13 cellular contexts compared by ENCODE assay signal in genomic region chr5:160923927-160924705, GRCh38.
A peak's percentile ranks its signal among the peaks of the same experiment; 100 is the strongest.
DNase-seq lines count a peak whose midpoint lies in the region; ATAC-seq and TF ChIP-seq lines count a peak whose summit lies in the region.
"Had no signal": no experiment of that assay in that cellular context is flagged by ENCODE, and none has a peak within 500 bp of the region (broad histone marks: within the 10 kb centered on the region; RNA-seq: fewer than 3 reads in every experiment).

No MANE protein-coding gene starts in this region.

- TF ChIP-seq POLR2A in Peyer's patch (IDR thresholded peaks at IDR 0.05) = no peak

- H3K27me3 ChIP-seq in Peyer's patch (no peaks in the 10 kb centered on the region), left lung (no peaks in the 10 kb centered on the region), MG63 (no peaks in the 10 kb centered on the region)
- H3K27me3 ChIP-seq: suprapubic skin had no signal

- peaks cover 3% of the 10 kb centered on the region for H3K4me1 Mint-ChIP-seq in type B pancreatic cell (ENCODE audit: unreplicated experiment)

- H3K36me3 Mint-ChIP-seq in type B pancreatic cell = no peaks in the 10 kb centered on the region
- H3K36me3 Mint-ChIP-seq: activated naive CD8-positive, alpha-beta T cell; natural killer cell treated with Interleukin-12 subunit alpha and Interleukin-12 subunit beta and Interleukin-15 and Interleukin-18, amount 100 ng/mL, for 72 hours had no signal

- no peaks in the 10 kb centered on the region for H3K9me3 Mint-ChIP-seq in type B pancreatic cell

- H3K27ac Mint-ChIP-seq in type B pancreatic cell = peak overlapping the region; percentile 89
- H3K27ac Mint-ChIP-seq: activated naive CD8-positive, alpha-beta T cell; natural killer cell treated with Interleukin-12 subunit alpha and Interleukin-12 subunit beta and Interleukin-15 and Interleukin-18, amount 100 ng/mL, for 72 hours had no signal

- H3K36me3 ChIP-seq in Peyer's patch = no peaks in the 10 kb centered on the region
- H3K36me3 ChIP-seq in left lung = no peaks in the 10 kb centered on the region
- H3K36me3 ChIP-seq in MG63 = no peaks in the 10 kb centered on the region
- H3K36me3 ChIP-seq: suprapubic skin had no signal

- intact Hi-C loops in left lung (cut with DNase I) = no loop called here

- H3K27me3 Mint-ChIP-seq in type B pancreatic cell = peaks cover 3% of the 10 kb centered on the region
- H3K27me3 Mint-ChIP-seq: activated naive CD8-positive, alpha-beta T cell; natural killer cell treated with Interleukin-12 subunit alpha and Interleukin-12 subunit beta and Interleukin-15 and Interleukin-18, amount 100 ng/mL, for 72 hours had no signal

- ATAC-seq in left lung = peak; percentile 83
- ATAC-seq: K562; natural killer cell treated with Interleukin-12 subunit alpha and Interleukin-12 subunit beta and Interleukin-15 and Interleukin-18, amount 100 ng/mL, for 72 hours had no signal

- DNase-seq in HuH-7.5 (ENCODE audit: low spot score) (peak; percentile 69), Peyer's patch (peak in 2 of 3 donors; percentile 69 to 78), left lung (peak in 1 of 2 donors; percentile 56), type B pancreatic cell (ENCODE audit: extremely low spot score, unreplicated experiment) (no peak), MG63 (no peak), hepatic stellate cell (ENCODE audit: low spot score) (no peak)
- no peak for DNase-seq in effector CD8-positive, alpha-beta T cell (lab: John Stamatoyannopoulos, UW)
- DNase-seq: NCI-H2171, T-helper 9 cell had no signal

- H3K9me3 ChIP-seq in Peyer's patch (no peaks in the 10 kb centered on the region), left lung (no peaks in the 10 kb centered on the region), MG63 (no peaks in the 10 kb centered on the region)
- H3K9me3 ChIP-seq: suprapubic skin had no signal

- H3K4me3 ChIP-seq in Peyer's patch = no peak overlapping the region
- no peak overlapping the region for H3K4me3 ChIP-seq in left lung
- no peak overlapping the region for H3K4me3 ChIP-seq in MG63
- H3K4me3 ChIP-seq: K562, suprapubic skin had no signal

- TF ChIP-seq CTCF in Peyer's patch (IDR thresholded peaks at IDR 0.05) = no peak
- no peak for TF ChIP-seq CTCF in left lung (IDR thresholded peaks at IDR 0.05)
- TF ChIP-seq CTCF in type B pancreatic cell (conservative IDR thresholded peaks at IDR 0.05) = no peak

- H3K4me1 ChIP-seq in Peyer's patch (peaks cover 0 to 32% (median 0%) of the 10 kb centered on the region in 4 donors), left lung (peaks cover 0 to 13% of the 10 kb centered on the region in 2 donors)

- peak overlapping the region in 3 of 4 donors; percentile 59 to 77 (median 72) for H3K27ac ChIP-seq in Peyer's patch
- H3K27ac ChIP-seq in left lung = no peak overlapping the region
- H3K27ac ChIP-seq: suprapubic skin had no signal

- peak overlapping the region; percentile 66 for H3K4me3 Mint-ChIP-seq in type B pancreatic cell
- H3K4me3 Mint-ChIP-seq: activated naive CD8-positive, alpha-beta T cell; natural killer cell treated with Interleukin-12 subunit alpha and Interleukin-12 subunit beta and Interleukin-15 and Interleukin-18, amount 100 ng/mL, for 72 hours had no signal

Comparison
In these comparisons a context has a peak if more than half of its experiments do, and no peak if none do; other contexts are left out.
1. DNase-seq: peak in HuH-7.5 (single experiment) and Peyer's patch (2 of 3); none in type B pancreatic cell (single experiment), effector CD8-positive, alpha-beta T cell (single experiment), MG63 (single experiment) and hepatic stellate cell (single experiment).
2. H3K27ac ChIP-seq: peak in Peyer's patch (3 of 4); none in left lung (0 of 2).